In the genomic region with DNA sequence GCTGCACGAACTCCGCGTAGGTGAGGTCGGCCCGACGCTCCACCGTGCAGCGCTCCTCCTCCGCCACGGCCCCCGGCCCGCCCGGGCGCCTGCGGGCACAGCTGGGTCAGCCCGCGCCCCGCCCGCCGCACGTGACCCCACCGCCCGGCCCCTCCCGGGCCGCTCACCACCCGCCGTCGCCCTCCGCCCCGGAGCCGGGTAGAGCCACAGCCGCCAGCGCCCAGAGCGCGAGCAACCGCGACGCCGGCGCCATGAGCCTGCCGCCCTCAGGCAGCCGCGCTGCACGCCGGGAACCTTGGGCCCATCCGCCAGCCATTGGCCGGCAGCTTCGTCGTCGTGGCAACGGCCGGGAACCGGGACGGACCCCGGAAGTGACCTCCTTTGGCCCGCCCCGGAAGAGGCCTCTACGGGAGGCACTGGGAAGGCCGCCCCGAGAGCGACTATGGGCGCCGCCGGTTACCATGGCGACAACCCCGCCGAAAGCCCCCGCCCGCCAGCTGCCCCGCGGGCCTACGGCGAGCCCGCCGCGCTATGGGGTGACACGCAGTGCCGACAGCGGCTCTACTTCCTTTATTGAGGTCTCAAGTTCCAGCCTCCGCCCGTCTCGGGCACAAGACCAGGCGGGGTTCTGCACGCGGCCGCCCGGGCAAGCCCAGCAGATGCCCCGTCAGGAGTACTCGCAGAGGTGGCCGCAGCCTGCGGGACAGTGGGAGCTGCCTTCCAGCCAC, we compare ENCODE assay signal across 8 cellular contexts. TPM values are rescaled to one million over a fixed set of nuclear protein-coding genes. Genes with fewer than 3 reads are reported as not detected.
DNase-seq lines count a peak whose midpoint lies in the region; ATAC-seq, FAIRE-seq and TF ChIP-seq lines count a peak whose summit lies in the region.

A gene with protein sequence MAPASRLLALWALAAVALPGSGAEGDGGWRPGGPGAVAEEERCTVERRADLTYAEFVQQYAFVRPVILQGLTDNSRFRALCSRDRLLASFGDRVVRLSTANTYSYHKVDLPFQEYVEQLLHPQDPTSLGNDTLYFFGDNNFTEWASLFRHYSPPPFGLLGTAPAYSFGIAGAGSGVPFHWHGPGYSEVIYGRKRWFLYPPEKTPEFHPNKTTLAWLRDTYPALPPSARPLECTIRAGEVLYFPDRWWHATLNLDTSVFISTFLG (minus strand): TSS at position 268 of the 728 bp plus-strand sequence. CDS start 15 bp downstream, at position 253.

- H3K36me3 Mint-ChIP-seq in central memory CD8-positive, alpha-beta T cell (ENCODE audit: insufficient read depth) = peaks cover 22% of the 10 kb centered on the region

- FAIRE-seq in keratinocyte (lab: Jason Lieb, UNC) = no peak

- no peak within 1 kb of the TSS for H2AFZ ChIP-seq in keratinocyte (ENCODE audit: control insufficient read depth, low read length)

- H3K4me3 Mint-ChIP-seq in central memory CD8-positive, alpha-beta T cell = peak within 1 kb of the TSS; percentile 73

- H3K4me3 ChIP-seq in AG09309 (ENCODE audit: control insufficient read depth, low read depth, low read length) (peak within 1 kb of the TSS; percentile 63), keratinocyte (ENCODE audit: control insufficient read depth in 2 of 3, extremely low read depth in 1 of 3, insufficient read depth in 2 of 3, low read depth in 1 of 3, low read length in 3 of 3) (peak within 1 kb of the TSS; percentile 60 to 68 (median 66))

- H3K9me3 ChIP-seq in keratinocyte (ENCODE audit: control insufficient read depth, low read depth, low read length) = no peaks in the 10 kb centered on the region

- H3K27me3 Mint-ChIP-seq in central memory CD8-positive, alpha-beta T cell = no peaks in the 10 kb centered on the region

- DNase-seq in AG09309 (ENCODE audit: low read depth) (peak; percentile 69), NCI-H446 treated with DMSO at 0.1 percent for 48 hours (lab: John Stamatoyannopoulos, UW) (peak; percentile 89), keratinocyte (ENCODE audit: low read depth, low spot score) (no peak)
- peak; percentile 96 for DNase-seq in activated CD4-positive, CD25-positive, alpha-beta regulatory T cell treated with anti-CD3 and anti-CD28 coated beads, Interleukin-2, amount 50 U/mL, for 72 hours
- peak; percentile 89 to 90 for DNase-seq in central memory CD8-positive, alpha-beta T cell (ENCODE audit: low spot score in 2 of 2)
- peak; percentile 97 for DNase-seq in stimulated activated CD4-positive, alpha-beta T cell treated with anti-CD3 and anti-CD28 coated beads, Interleukin-12 subunit alpha, Interleukin-12 subunit beta, amount 100 ng/mL, for 4 hours

- dilution Hi-C loops in keratinocyte (cut with MboI; ENCODE audit: extremely low pct_ligation_motif_present, low sequenced_read_pairs) = no loop called here

- peaks cover 12 to 37% of the 10 kb centered on the region in 2 experiments for H3K36me3 ChIP-seq in keratinocyte (ENCODE audit: control insufficient read depth in 2 of 2, extremely low read depth in 1 of 2, insufficient read depth in 2 of 2, low read length in 2 of 2)

- no peaks in the 10 kb centered on the region for H3K27me3 ChIP-seq in keratinocyte (ENCODE audit: control insufficient read depth, extremely low read depth, insufficient read depth, low read length)

- TF ChIP-seq CTCF in AG09309 (IDR thresholded peaks at IDR 0.05; ENCODE audit: control insufficient read depth, insufficient read depth, low read depth, low read length, missing control alignments) (no peak), keratinocyte (optimal IDR thresholded peaks at IDR 0.05 in 1 of 3, IDR thresholded peaks at IDR 0.05 in 1 of 3, conservative IDR thresholded peaks at IDR 0.05 in 1 of 3; ENCODE audit: extremely low read depth in 1 of 3, insufficient read depth in 2 of 3, low read length in 3 of 3) (no peak)

- no peaks in the 10 kb centered on the region for H3K9me1 ChIP-seq in keratinocyte (ENCODE audit: control insufficient read depth, extremely low read depth, insufficient read depth, low read length)

- peak within 1 kb of the TSS; percentile 60 for H3K9ac ChIP-seq in keratinocyte (ENCODE audit: control insufficient read depth, extremely low read depth, insufficient read depth, low read length)

- peak within 1 kb of the TSS; percentile 80 for H3K4me2 ChIP-seq in keratinocyte (ENCODE audit: control insufficient read depth, extremely low read depth, insufficient read depth, low read depth, low read length)

- peak; percentile 70 for ATAC-seq in GM19025 (IDR thresholded peaks at IDR 0.05; ENCODE audit: low read depth, unreplicated experiment)
- ATAC-seq in HG03280 (IDR thresholded peaks at IDR 0.05; ENCODE audit: unreplicated experiment) = peak; percentile 65
- peak; percentile 70 for ATAC-seq in central memory CD8-positive, alpha-beta T cell (replicated peaks; ENCODE audit: extremely low read depth, poor library complexity, severe bottlenecking)

- H3K27ac ChIP-seq in keratinocyte (ENCODE audit: control insufficient read depth, insufficient read depth, low read length) = peak within 1 kb of the TSS; percentile 36

- H3K79me2 ChIP-seq in keratinocyte (ENCODE audit: control insufficient read depth, insufficient read depth, low read length) = peaks cover 37% of the 10 kb centered on the region

- peaks cover 27% of the 10 kb centered on the region for H3K4me1 ChIP-seq in keratinocyte (ENCODE audit: control insufficient read depth, extremely low read depth, insufficient read depth, low read length)

- H4K20me1 ChIP-seq in keratinocyte (ENCODE audit: control insufficient read depth, extremely low read depth, insufficient read depth, low read length) = peaks cover 16% of the 10 kb centered on the region

- peak within 1 kb of the TSS; percentile 67 for H3K27ac Mint-ChIP-seq in central memory CD8-positive, alpha-beta T cell (ENCODE audit: low read depth)

- peaks cover 27% of the 10 kb centered on the region for H3K4me1 Mint-ChIP-seq in central memory CD8-positive, alpha-beta T cell

- no peaks in the 10 kb centered on the region for H3K9me3 Mint-ChIP-seq in central memory CD8-positive, alpha-beta T cell

RNA-seq across cellular contexts. Expression of the gene that starts here (rescaled TPM):
- polyA plus RNA-seq in keratinocyte = 17.8 to 29.7 TPM (median 20.1 TPM) in 3 replicates
- 1.8 TPM for polyA plus RNA-seq in keratinocyte (2011; ENCODE audit: low read depth)
- 11.4 and 24.8 TPM in 2 replicates for polyA plus RNA-seq in keratinocyte (2011; cell fraction: cytosol; rRNA removed)
- 16.9 and 21.9 TPM in 2 replicates for polyA plus RNA-seq in keratinocyte (2011; cell fraction: nucleus; rRNA removed)
- polyA plus RNA-seq in keratinocyte (2012; ENCODE audit: low replicate concordance) = 16.1 and 33.9 TPM in 2 replicates
- 8.9 to 48.9 TPM (median 14.0 TPM) in 3 replicates for polyA minus RNA-seq in keratinocyte
- polyA minus RNA-seq in keratinocyte (2011; cell fraction: cytosol; rRNA and poly(A)+ RNA removed) = 24.7 TPM
- polyA minus RNA-seq in keratinocyte (2011; cell fraction: nucleus; rRNA and poly(A)+ RNA removed) = 5.2 and 8.1 TPM in 2 replicates
